In genomic region chr18:77397617-77398016, GRCh38 we compare ENCODE assay signal across 14 cellular contexts.
DNase-seq lines count a peak whose midpoint lies in the region; ATAC-seq and TF ChIP-seq lines count a peak whose summit lies in the region.
"Had no signal": no experiment of that assay in that cellular context is flagged by ENCODE, and none has a peak within 500 bp of the region (broad histone marks: within the 10 kb centered on the region; RNA-seq: fewer than 3 reads in every experiment).

No MANE protein-coding gene starts in this region.

- H3K4me1 ChIP-seq in hepatocyte (ENCODE audit: insufficient read depth) (peaks cover 5% of the 10 kb centered on the region), left ventricle myocardium inferior (no peaks in the 10 kb centered on the region)
- H3K4me1 ChIP-seq: BE2C had no signal

- H3K9me2 ChIP-seq in hepatocyte (replicated peaks; ENCODE audit: insufficient read depth) (no peaks in the 10 kb centered on the region), neural cell (ENCODE audit: insufficient read depth, low read length) (no peaks in the 10 kb centered on the region)

- TF ChIP-seq CTCF in hepatocyte (IDR thresholded peaks at IDR 0.05; ENCODE audit: poor library complexity) = no peak
- no peak for TF ChIP-seq CTCF in neural cell (IDR thresholded peaks at IDR 0.05; ENCODE audit: poor library complexity, severe bottlenecking)
- no peak for TF ChIP-seq CTCF in left ventricle myocardium inferior (IDR thresholded peaks at IDR 0.05; ENCODE audit: borderline replicate concordance)

- peak; percentile 14 for DNase-seq in hepatocyte (ENCODE audit: low spot score)
- DNase-seq in left kidney (ENCODE audit: low read depth, low spot score) = peak; percentile 40
- no peak for DNase-seq in NCI-H446 treated with DMSO at 0.1 percent for 48 hours (lab: John Stamatoyannopoulos, UW)
- DNase-seq in left ventricle myocardium inferior = no peak
- no peak for DNase-seq in stimulated activated naive CD8-positive, alpha-beta T cell treated with anti-CD3 and anti-CD28 coated beads, Interleukin-15, Interleukin-2, amounts not matched to agents 100 U/mL and 50 U/mL, for 24 hours
- DNase-seq: BE2C; C1 segment of cervical spinal cord; CD4-positive, CD25-positive, alpha-beta regulatory T cell; CD8-positive, alpha-beta memory T cell; COR-L47; HCEC 1CT had no signal

- H3K27ac ChIP-seq in hepatocyte = peak overlapping the region; percentile 33
- peak overlapping the region; percentile 15 for H3K27ac ChIP-seq in neural cell (ENCODE audit: low read length)
- no peak overlapping the region for H3K27ac ChIP-seq in left ventricle myocardium inferior (replicated peaks)
- H3K27ac ChIP-seq: HL-60 had no signal

- intact Hi-C loops in left ventricle myocardium inferior (cut with micrococcal nuclease) = no loop called here

- H4K20me1 ChIP-seq in hepatocyte (ENCODE audit: insufficient read depth, poor library complexity, severe bottlenecking) (no peaks in the 10 kb centered on the region), neural cell (ENCODE audit: insufficient read depth) (no peaks in the 10 kb centered on the region)

- TF ChIP-seq RAD21 in neural cell (conservative IDR thresholded peaks at IDR 0.05) = no peak

- no peaks in the 10 kb centered on the region for H3F3A ChIP-seq in neural cell (ENCODE audit: insufficient read depth, low read length, poor library complexity, severe bottlenecking)

- H3K4me2 ChIP-seq in hepatocyte (no peak overlapping the region), neural cell (ENCODE audit: low read length) (no peak overlapping the region)
- H3K4me2 ChIP-seq: GM23338 had no signal

- 58% methylated on average over 4 of the region's 4 CpGs for WGBS in hepatocyte (ENCODE audit: low lambda C conversion rate, missing lambda C conversion rate)

- H3K27me3 ChIP-seq in hepatocyte (no peaks in the 10 kb centered on the region), neural cell (ENCODE audit: insufficient read depth, low read depth, low read length) (no peaks in the 10 kb centered on the region), left ventricle myocardium inferior (ENCODE audit: low read depth) (peaks cover 23% of the 10 kb centered on the region)
- H3K27me3 ChIP-seq: BE2C had no signal

- H3K36me3 ChIP-seq in hepatocyte (replicated peaks; ENCODE audit: insufficient read depth, low read depth) = no peaks in the 10 kb centered on the region
- H3K36me3 ChIP-seq in neural cell (ENCODE audit: insufficient read depth, low read length) = no peaks in the 10 kb centered on the region
- no peaks in the 10 kb centered on the region for H3K36me3 ChIP-seq in left ventricle myocardium inferior
- H3K36me3 ChIP-seq: BE2C had no signal

- no peak overlapping the region for H3K9ac ChIP-seq in neural cell (ENCODE audit: low read length)

- H2AFZ ChIP-seq in hepatocyte = no peak overlapping the region
- no peak overlapping the region for H2AFZ ChIP-seq in neural cell (ENCODE audit: low read depth, low read length)
- H2AFZ ChIP-seq: GM23338 had no signal

- H3K4me3 ChIP-seq in hepatocyte (no peak overlapping the region), neural cell (ENCODE audit: low read length) (no peak overlapping the region), left ventricle myocardium inferior (no peak overlapping the region)
- H3K4me3 ChIP-seq: GM23338 had no signal

- no peak for TF ChIP-seq EP300 in neural cell (conservative IDR thresholded peaks at IDR 0.05; ENCODE audit: poor library complexity, severe bottlenecking)

- H3K9me3 ChIP-seq in hepatocyte (ENCODE audit: low read depth) (no peaks in the 10 kb centered on the region), neural cell (ENCODE audit: low read length) (no peaks in the 10 kb centered on the region), left ventricle myocardium inferior (replicated peaks) (no peaks in the 10 kb centered on the region)
- H3K9me3 ChIP-seq: BE2C had no signal

- no peak for ATAC-seq in stimulated activated naive CD8-positive, alpha-beta T cell treated with anti-CD3 and anti-CD28 coated beads, Interleukin-15, Interleukin-2, amounts not matched to agents 100 U/mL and 50 U/mL, for 24 hours
- ATAC-seq: GM23338 had no signal

- H3K79me2 ChIP-seq in hepatocyte (no peaks in the 10 kb centered on the region), neural cell (replicated peaks; ENCODE audit: insufficient read depth, low read length) (no peaks in the 10 kb centered on the region)

TF ChIP-seq in neural cell, 6 proteins besides CTCF, POLR2A, EP300 and RAD21:
- no peak for TF ChIP-seq MXI1 (conservative IDR thresholded peaks at IDR 0.05; ENCODE audit: poor library complexity, severe bottlenecking)
TF ChIP-seq in neural cell: peak in this region for 0.

Comparison
In these comparisons a context has a peak if more than half of its experiments do, and no peak if none do; other contexts are left out.
1. DNase-seq: peak in hepatocyte (single experiment) and left kidney (single experiment); none in NCI-H446 treated with DMSO at 0.1 percent for 48 hours (single experiment), left ventricle myocardium inferior (single experiment) and stimulated activated naive CD8-positive, alpha-beta T cell treated with anti-CD3 and anti-CD28 coated beads, Interleukin-15, Interleukin-2, amounts not matched to agents 100 U/mL and 50 U/mL, for 24 hours (single experiment).